29 cellular contexts compared by ENCODE assay signal in the genomic region with DNA sequence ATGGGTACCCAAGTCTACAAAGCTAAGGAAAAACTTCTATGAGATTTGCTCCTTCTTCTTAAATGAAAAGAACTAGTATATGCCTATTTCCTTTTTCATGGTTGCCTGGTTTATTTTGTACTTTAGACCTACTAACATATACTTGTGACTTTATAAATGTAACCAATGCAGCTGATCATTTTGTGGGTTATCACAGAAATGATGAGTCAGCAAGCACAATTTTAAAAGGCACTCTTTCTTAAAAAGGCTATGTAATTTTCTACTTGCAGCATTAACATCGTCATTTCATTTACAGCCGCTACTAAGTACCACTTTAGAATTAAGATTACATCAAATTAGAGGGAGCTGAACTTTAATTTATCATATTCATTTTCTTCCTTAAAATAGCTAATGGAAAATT. TPM values are rescaled to one million over a fixed set of nuclear protein-coding genes. Genes with fewer than 3 reads are reported as not detected.
"Had no signal": no experiment of that assay in that cellular context is flagged by ENCODE, and none has a peak within 500 bp of the region (broad histone marks: within the 10 kb centered on the region; RNA-seq: fewer than 3 reads in every experiment).

No MANE protein-coding gene starts in this region.

- H3K9me3 ChIP-seq: ascending aorta had no signal

- H3K4me1 ChIP-seq: ascending aorta had no signal

- FAIRE-seq: bronchial epithelial cell, TTC549 had no signal

- H3K36me3 ChIP-seq: ascending aorta had no signal

- H3K27ac ChIP-seq: ascending aorta, VCaP had no signal

- H3K4me3 ChIP-seq: ascending aorta had no signal

- H3K27me3 ChIP-seq: ascending aorta had no signal

- DNase-seq: activated B cell treated with CpG ODN at 0.5 μM for 24 hours; activated CD4-positive, alpha-beta memory T cell treated with anti-CD3 and anti-CD28 coated beads, Interleukin-2, amount 10 ng/mL, durations not matched to agents 7 days and 5 days; activated CD4-positive, alpha-beta T cell treated with anti-CD3 and anti-CD28 coated beads for 4 hours; activated CD4-positive, alpha-beta T cell treated with anti-CD3 and anti-CD28 coated beads, Interleukin-2, amount 10 ng/mL, durations not matched to agents 24 days and 14 days; activated CD4-positive, alpha-beta T cell treated with anti-CD3 and anti-CD28 coated beads, Interleukin-2, amount 50 U/mL, for 1 hour; activated CD4-positive, alpha-beta T cell treated with anti-CD3 and anti-CD28 coated beads, Interleukin-2, amount 50 U/mL, for 4 hours; activated CD4-positive, CD25-positive, alpha-beta regulatory T cell treated with anti-CD3 and anti-CD28 coated beads, Interleukin-2, amount 50 U/mL, for 72 hours; activated CD8-positive, alpha-beta memory T cell treated with anti-CD3 and anti-CD28 coated beads for 24 hours; activated CD8-positive, alpha-beta memory T cell treated with anti-CD3 and anti-CD28 coated beads, Interleukin-2, amount 10 ng/mL, durations not matched to agents 7 days and 5 days; activated CD8-positive, alpha-beta memory T cell treated with anti-CD3 and anti-CD28 coated beads, Interleukin-2, amount 50 U/mL, for 48 hours; activated CD8-positive, alpha-beta T cell treated with anti-CD3 and anti-CD28 coated beads, Interleukin-2, amount 10 ng/mL, durations not matched to agents 7 days and 5 days; activated effector memory CD4-positive, alpha-beta T cell treated with Interleukin-2 at 50 U/mL for 16 hours; activated gamma-delta T cell; activated naive CD4-positive, alpha-beta T cell treated with anti-CD3 and anti-CD28 coated beads, Interleukin-2, amount 10 ng/mL, durations not matched to agents 7 days and 5 days; activated naive CD4-positive, alpha-beta T cell treated with Interleukin-2 at 50 U/mL for 16 hours; activated naive CD8-positive, alpha-beta T cell treated with anti-CD3 and anti-CD28 coated beads, Interleukin-2, amount 10 ng/mL, durations not matched to agents 7 days and 5 days; activated naive CD8-positive, alpha-beta T cell treated with anti-CD3 and anti-CD28 coated beads, Interleukin-2, amount 50 U/mL, for 24 hours; activated T-cell treated with anti-CD3 and anti-CD28 coated beads, Interleukin-2, amount 50 U/mL, for 24 hours; activated T-cell treated with anti-CD3 and anti-CD28 coated beads, Interleukin-2, amount 50 U/mL, for 48 hours; amygdala; anterior cingulate cortex; central memory CD4-positive, alpha-beta T cell; T-helper 1 cell; T-helper 2 cell; T-helper 9 cell had no signal

- ATAC-seq: activated CD8-positive, alpha-beta memory T cell treated with anti-CD3 and anti-CD28 coated beads, Interleukin-2, amount 10 ng/mL, durations not matched to agents 7 days and 5 days; activated CD8-positive, alpha-beta T cell treated with anti-CD3 and anti-CD28 coated beads, Interleukin-2, amount 10 ng/mL, durations not matched to agents 7 days and 5 days; activated naive CD8-positive, alpha-beta T cell treated with anti-CD3 and anti-CD28 coated beads, Interleukin-2, amount 50 U/mL, for 24 hours had no signal

RNA-seq across cellular contexts. Expression of a gene that starts 13.6 kb away (rescaled TPM):
- total RNA-seq: activated B cell treated with CpG ODN at 0.5 μM for 24 hours; activated CD4-positive, alpha-beta memory T cell treated with anti-CD3 and anti-CD28 coated beads, Interleukin-2, amount 10 ng/mL, durations not matched to agents 7 days and 5 days; activated CD8-positive, alpha-beta T cell treated with anti-CD3 and anti-CD28 coated beads, Interleukin-2, amount 10 ng/mL, durations not matched to agents 7 days and 5 days; activated naive CD8-positive, alpha-beta T cell treated with anti-CD3 and anti-CD28 coated beads, Interleukin-2, amount 10 ng/mL, durations not matched to agents 7 days and 5 days had no signal
